In genomic region chr19:4182082-4182926, GRCh38 we compare ENCODE assay signal across 8 cellular contexts. TPM values are rescaled to one million over a fixed set of nuclear protein-coding genes. Genes with fewer than 3 reads are reported as not detected.
DNase-seq lines count a peak whose midpoint lies in the region; ATAC-seq and TF ChIP-seq lines count a peak whose summit lies in the region.

ANKRD24 (plus strand) TSS chr19:4182689; CDS start chr19:4186426, 3,737 bp downstream.
SIRT6 (minus strand) TSS chr19:4182563; CDS start chr19:4182539, 24 bp downstream.

- peak; percentile 87 for DNase-seq in GM04504 (ENCODE audit: low read depth)
- peak; percentile 95 to 98 (median 97) for DNase-seq in NCI-H1417 (lab: John Stamatoyannopoulos, UW)
- DNase-seq in T follicular helper cell (ENCODE audit: low read depth), result peak; percentile 94
- DNase-seq in cardiac septum (ENCODE audit: low spot score), result peak; percentile 99
- DNase-seq in trophoblast cell, result peak; percentile 97 to 99
- peak; percentile 89 for DNase-seq in tibial nerve (ENCODE audit: low spot score in 2 of 2)

- H3K4me3 ChIP-seq in trophoblast cell (ENCODE audit: low read depth, low read length) (peak within 1 kb of the TSS; percentile 99), tibial nerve (peak within 1 kb of the TSS; percentile 86 to 99 (median 90))

- H2BK120ac ChIP-seq in trophoblast cell (ENCODE audit: insufficient read depth, low read length, poor library complexity), result peak within 1 kb of the TSS; percentile 67

- 0 to 1% (median 0%) methylated on average over 50 to 62 of the region's 62 CpGs for WGBS in adipose tissue, 3 donors
- no CpG with 5 or more reads among the region's 62 CpGs for WGBS in trophoblast cell (ENCODE audit: extremely low coverage, insufficient coverage, insufficient read length)
- WGBS in tibial nerve, 2 donors, result 0 to 1% methylated on average over 50 to 61 of the region's 62 CpGs

- peaks cover 5% of the 10 kb centered on the region for H3K79me2 ChIP-seq in trophoblast cell (ENCODE audit: control insufficient read depth, insufficient read depth, low read length, poor library complexity)

- peak within 1 kb of the TSS; percentile 81 for H2AFZ ChIP-seq in trophoblast cell (ENCODE audit: insufficient read depth, low read length, poor library complexity)

- H4K12ac ChIP-seq in trophoblast cell (ENCODE audit: low read depth, low read length), result peak within 1 kb of the TSS; percentile 65

- H4K8ac ChIP-seq in trophoblast cell (ENCODE audit: low read depth, low read length), result peak within 1 kb of the TSS; percentile 91

- peak within 1 kb of the TSS; percentile 76 for H4K91ac ChIP-seq in trophoblast cell (ENCODE audit: low read depth, low read length)

- TF ChIP-seq EP300 in tibial nerve (IDR thresholded peaks at IDR 0.05), result peak; percentile 94 to 97

- H3K27ac ChIP-seq in adipose tissue (ENCODE audit: low read depth, low read length) (peak within 1 kb of the TSS; percentile 63), trophoblast cell (ENCODE audit: low read depth, low read length) (peak within 1 kb of the TSS; percentile 65), tibial nerve (peak within 1 kb of the TSS; percentile 67 to 85 (median 82))

- H3K79me1 ChIP-seq in trophoblast cell (ENCODE audit: low read length), result peaks cover 7% of the 10 kb centered on the region

- H3K36me3 ChIP-seq in trophoblast cell (ENCODE audit: control insufficient read depth in 1 of 2, insufficient read depth in 2 of 2, low read length in 2 of 2), result peaks cover 17 to 19% of the 10 kb centered on the region in 2 experiments
- H3K36me3 ChIP-seq in tibial nerve, result peaks cover 0 to 35% (median 0%) of the 10 kb centered on the region in 3 donors

- peak; percentile 50 to 65 for TF ChIP-seq POLR2A in tibial nerve (IDR thresholded peaks at IDR 0.05)

- TF ChIP-seq CTCF in tibial nerve (IDR thresholded peaks at IDR 0.05), result peak in 2 of 5 experiments; percentile 21 to 43

- H3K14ac ChIP-seq in trophoblast cell (ENCODE audit: low read length), result peak within 1 kb of the TSS; percentile 91

- peak within 1 kb of the TSS; percentile 76 for H2BK5ac ChIP-seq in trophoblast cell (ENCODE audit: low read depth, low read length, poor library complexity)

- H3K4me1 ChIP-seq in trophoblast cell (ENCODE audit: control insufficient read depth in 1 of 2, insufficient read depth in 2 of 2, low read length in 2 of 2), result peaks cover 0 to 6% of the 10 kb centered on the region in 2 experiments
- peaks cover 0 to 30% (median 15%) of the 10 kb centered on the region in 4 donors for H3K4me1 ChIP-seq in tibial nerve

- H2BK12ac ChIP-seq in trophoblast cell (ENCODE audit: low read length), result no peak within 1 kb of the TSS

- peak within 1 kb of the TSS; percentile 81 for H3K18ac ChIP-seq in trophoblast cell (ENCODE audit: low read length)

- H3K23ac ChIP-seq in trophoblast cell (ENCODE audit: low read length), result peak within 1 kb of the TSS; percentile 22

- no peaks in the 10 kb centered on the region for H3K27me3 ChIP-seq in trophoblast cell (ENCODE audit: insufficient read depth, low read length)
- peaks cover 0 to 7% of the 10 kb centered on the region in 2 donors for H3K27me3 ChIP-seq in tibial nerve

- H3K9me3 ChIP-seq in trophoblast cell (ENCODE audit: insufficient read depth, low read depth, low read length) (peaks cover 2% of the 10 kb centered on the region), tibial nerve (no peaks in the 10 kb centered on the region)

- peak within 1 kb of the TSS; percentile 99 for H3K4me2 ChIP-seq in trophoblast cell (ENCODE audit: low read length)

- peak; percentile 74 for ATAC-seq in HG02642 (IDR thresholded peaks at IDR 0.05; ENCODE audit: poor library complexity, unreplicated experiment)

- H3K9ac ChIP-seq in trophoblast cell (ENCODE audit: low read length), result peak within 1 kb of the TSS; percentile 99

- H2AK5ac ChIP-seq in trophoblast cell (ENCODE audit: low read length), result peak within 1 kb of the TSS; percentile 95

- intact Hi-C loops in cardiac septum (cut with DNase I), result loop anchor here (5.0 kb wide), 1 partner anchor 195 kb away; the partner anchor contains the start of gene EEF2

- H3K4ac ChIP-seq in trophoblast cell (ENCODE audit: low read depth, low read length), result peak within 1 kb of the TSS; percentile 64

RNA-seq across cellular contexts. Expression of gene ANKRD24, which starts in this region (rescaled TPM):
- 1 to 10 TPM; 1.5 to 2.2 (median 1.6) TPM for polyA plus RNA-seq in adipose tissue
- total RNA-seq in cardiac septum, result 1.6 TPM
- polyA plus RNA-seq in trophoblast cell (2013), result 0.18 and 0.27 TPM in 2 replicates
- total RNA-seq in tibial nerve, result 1 to 10 TPM in 1 of 4 donors, under 1 TPM in 3; 0.30 to 1.7 (median 0.61) TPM

RNA-seq across cellular contexts. Expression of gene SIRT6, which starts in this region (rescaled TPM):
- polyA plus RNA-seq in adipose tissue, result 10 to 100 TPM; 13.6 to 18.3 (median 18.2) TPM
- total RNA-seq in cardiac septum (14.9 TPM), tibial nerve (10 to 100 TPM; 17.7 to 41.4 (median 38.2) TPM)
- polyA plus RNA-seq in trophoblast cell (2013), result 16.3 and 18.5 TPM in 2 replicates

Comparison
In these comparisons a context has a peak if more than half of its experiments do, and no peak if none do; other contexts are left out.
1. Peak in every context shown above with its lines: DNase-seq, ATAC-seq, H3K4me3 ChIP-seq and H3K27ac ChIP-seq.